ENCODE assay signal across 9 cellular contexts in genomic region chr7:99692563-99692962, GRCh38. TPM values are rescaled to one million over a fixed set of nuclear protein-coding genes. Genes with fewer than 3 reads are reported as not detected.
"Had no signal": no experiment of that assay in that cellular context is flagged by ENCODE, and none has a peak within 500 bp of the region (broad histone marks: within the 10 kb centered on the region; RNA-seq: fewer than 3 reads in every experiment).

No MANE protein-coding gene starts in this region.

RNA-seq across cellular contexts. Expression of gene CYP3A5, which starts 12.8 kb away (rescaled TPM):
- total RNA-seq: activated B cell treated with CpG ODN at 0.5 μM for 24 hours; activated CD8-positive, alpha-beta T cell treated with anti-CD3 and anti-CD28 coated beads for 36 hours; activated naive CD8-positive, alpha-beta T cell treated with anti-CD3 and anti-CD28 coated beads, Interleukin-2, amount 10 ng/mL, durations not matched to agents 7 days and 5 days had no signal

RNA-seq across cellular contexts. Expression of gene CYP3A7, which starts 42.4 kb away (rescaled TPM):
- total RNA-seq: activated B cell treated with CpG ODN at 0.5 μM for 24 hours; activated CD8-positive, alpha-beta T cell treated with anti-CD3 and anti-CD28 coated beads for 36 hours; activated naive CD8-positive, alpha-beta T cell treated with anti-CD3 and anti-CD28 coated beads, Interleukin-2, amount 10 ng/mL, durations not matched to agents 7 days and 5 days; activated T-cell treated with anti-CD3 and anti-CD28 coated beads, Interleukin-2, amount 50 U/mL, for 4 hours; activated T-helper 17 cell treated with anti-CD3 and anti-CD28 coated beads, Interleukin-2, amount 50 U/mL, for 72 hours; ascending aorta; cardiac septum; foreskin keratinocyte; T-helper 17 cell had no signal
- polyA plus RNA-seq: foreskin keratinocyte had no signal
